ENCODE assay signal across 19 cellular contexts in genomic region chr1:229769006-229769405, GRCh38.
"Had no signal": no experiment of that assay in that cellular context is flagged by ENCODE, and none has a peak within 500 bp of the region (broad histone marks: within the 10 kb centered on the region; RNA-seq: fewer than 3 reads in every experiment).

No MANE protein-coding gene starts in this region.

- H3K27ac ChIP-seq: foreskin keratinocyte, lower lobe of right lung, transverse colon had no signal

- H3K9me3 ChIP-seq: lower lobe of right lung, transverse colon had no signal

- ATAC-seq: foreskin keratinocyte; lower lobe of right lung; naive thymus-derived CD4-positive, alpha-beta T cell; sciatic nerve; stimulated activated naive B cell treated with anti-CD40 and anti-IgM and Interleukin-4, amounts not matched to agents 10 μg/mL and 1 μg/mL and 100 μg/mL, for 72 hours had no signal

- H3K4me1 ChIP-seq: foreskin keratinocyte, lower lobe of right lung, transverse colon had no signal

- DNase-seq: activated CD4-positive, alpha-beta memory T cell treated with anti-CD3 and anti-CD28 coated beads for 36 hours; activated CD4-positive, alpha-beta T cell treated with anti-CD3 and anti-CD28 coated beads for 48 hours; activated naive CD4-positive, alpha-beta T cell treated with Interleukin-2 at 50 U/mL for 16 hours; activated naive CD8-positive, alpha-beta T cell treated with anti-CD3 and anti-CD28 coated beads for 36 hours; activated T-cell treated with anti-CD3 and anti-CD28 coated beads, Interleukin-2, amount 50 U/mL, for 48 hours; central memory CD4-positive, alpha-beta T cell; dermis blood vessel endothelial cell; effector memory CD4-positive, alpha-beta T cell; foreskin keratinocyte; lower lobe of right lung; mesendoderm; naive thymus-derived CD4-positive, alpha-beta T cell; occipital lobe; posterior cingulate gyrus; stimulated activated CD4-positive, alpha-beta T cell treated with anti-CD3 and anti-CD28 coated beads, Interleukin-15, amount 100 ng/mL, for 24 hours; stimulated activated naive B cell treated with anti-CD40 and anti-IgM and Interleukin-4, amounts not matched to agents 10 μg/mL and 1 μg/mL and 100 μg/mL, for 72 hours; transverse colon had no signal

- H3K36me3 ChIP-seq: lower lobe of right lung, transverse colon had no signal

- H3K4me3 ChIP-seq: lower lobe of right lung, smooth muscle cell, transverse colon had no signal
